In the genomic region with DNA sequence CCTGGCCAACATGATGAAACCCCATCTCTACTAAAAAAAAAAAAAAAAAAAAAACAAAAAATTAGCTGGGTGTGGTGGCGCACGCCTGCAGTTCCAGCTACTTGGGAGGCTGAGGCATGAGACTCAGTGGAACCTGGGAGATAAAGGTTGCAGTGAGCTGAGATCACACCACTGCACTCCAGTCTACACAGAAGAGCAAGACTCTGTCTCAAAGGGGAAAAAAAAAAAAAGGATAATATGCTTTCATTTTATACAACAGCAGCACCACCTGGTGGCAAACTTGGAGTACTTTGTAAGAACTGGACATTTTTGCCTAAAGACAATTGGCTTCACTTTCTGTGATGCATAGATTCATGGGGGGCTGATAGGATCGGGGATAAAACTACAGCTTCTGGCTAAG, we compare ENCODE assay signal across 8 cellular contexts. TPM values are rescaled to one million over a fixed set of nuclear protein-coding genes. Genes with fewer than 3 reads are reported as not detected.
DNase-seq lines count a peak whose midpoint lies in the region; ATAC-seq and TF ChIP-seq lines count a peak whose summit lies in the region.

No MANE protein-coding gene starts in this region.

- peak; percentile 69 for TF ChIP-seq CTCF in DOHH2 (IDR thresholded peaks at IDR 0.05; ENCODE audit: low read depth, low read length, poor library complexity, severe bottlenecking)
- peak; percentile 81 for TF ChIP-seq CTCF in Loucy (conservative IDR thresholded peaks at IDR 0.05; ENCODE audit: low read length)

- H3K4me1 ChIP-seq in DOHH2 (ENCODE audit: control insufficient read depth, low read length), result peaks cover 3% of the 10 kb centered on the region; the same call in 1 of the 2 replicates
- no peaks in the 10 kb centered on the region for H3K4me1 ChIP-seq in Loucy (ENCODE audit: insufficient read depth, low read length, poor library complexity, severe bottlenecking)

- H4K20me1 ChIP-seq in DOHH2 (ENCODE audit: control insufficient read depth, insufficient read depth, low read depth, low read length), result peaks cover 12% of the 10 kb centered on the region; the same call in 1 of the 2 replicates
- peaks cover 16% of the 10 kb centered on the region for H4K20me1 ChIP-seq in Loucy (ENCODE audit: insufficient read depth, low read length, poor library complexity, severe bottlenecking)

- H3K4me3 ChIP-seq in DOHH2 (ENCODE audit: low read length) (no peak overlapping the region), Loucy (ENCODE audit: low read length, poor library complexity, severe bottlenecking) (no peak overlapping the region), SK-N-MC (no peak overlapping the region)

- H3K79me2 ChIP-seq in DOHH2 (ENCODE audit: control insufficient read depth, low read length) (peaks cover 77% of the 10 kb centered on the region), Loucy (ENCODE audit: insufficient read depth, low read length) (peaks cover 17% of the 10 kb centered on the region; the same call in 1 of the 2 replicates)

- H3K36me3 ChIP-seq in DOHH2 (ENCODE audit: control insufficient read depth, low read length) (peaks cover 64% of the 10 kb centered on the region), Loucy (ENCODE audit: insufficient read depth, low read length) (peaks cover 23% of the 10 kb centered on the region; the same call in 1 of the 2 replicates), SK-N-MC (ENCODE audit: insufficient read depth, low read length) (peaks cover 23% of the 10 kb centered on the region; the same call in 1 of the 2 replicates)

- intact Hi-C loops in left ventricle myocardium superior (cut with micrococcal nuclease), result no loop called here

- H2AFZ ChIP-seq in Loucy (ENCODE audit: low read length), result no peak overlapping the region

- DNase-seq in SK-N-MC (ENCODE audit: low read depth, low spot score) (peak; percentile 16), left ventricle myocardium superior (no peak)
- DNase-seq in activated naive CD8-positive, alpha-beta T cell treated with anti-CD3 and anti-CD28 coated beads, Interleukin-2, amount 50 U/mL, for 16 hours (ENCODE audit: low read depth, low spot score), result peak; percentile 31
- peak; percentile 50 for DNase-seq in stimulated activated CD4-positive, alpha-beta T cell treated with anti-CD3 and anti-CD28 coated beads, Interleukin-12 subunit alpha, Interleukin-12 subunit beta, amount 100 ng/mL, for 4 hours

- H3K4me2 ChIP-seq in DOHH2 (ENCODE audit: low read length) (no peak overlapping the region), Loucy (ENCODE audit: low read depth, low read length, poor library complexity, severe bottlenecking) (no peak overlapping the region)

- H3K27me3 ChIP-seq in DOHH2 (ENCODE audit: control insufficient read depth, low read length), result no peaks in the 10 kb centered on the region
- no peaks in the 10 kb centered on the region for H3K27me3 ChIP-seq in Loucy (ENCODE audit: insufficient read depth, low read length, poor library complexity, severe bottlenecking)

- H3K9me3 ChIP-seq in DOHH2 (ENCODE audit: control insufficient read depth, insufficient read depth, low read length) (no peaks in the 10 kb centered on the region), Loucy (ENCODE audit: insufficient read depth, low read depth, low read length) (no peaks in the 10 kb centered on the region), SK-N-MC (ENCODE audit: low read depth, low read length) (no peaks in the 10 kb centered on the region)

- ATAC-seq in left ventricle myocardium superior (peak; percentile 47), HG03095 (IDR thresholded peaks at IDR 0.05; ENCODE audit: unreplicated experiment) (no peak), HG02852 (IDR thresholded peaks at IDR 0.05; ENCODE audit: unreplicated experiment) (no peak)

- H3F3A ChIP-seq in DOHH2 (ENCODE audit: control insufficient read depth, insufficient read depth) (peaks cover 13% of the 10 kb centered on the region), Loucy (ENCODE audit: low read depth) (no peaks in the 10 kb centered on the region; the same call in 1 of the 2 replicates)

- H3K9me2 ChIP-seq in DOHH2 (replicated peaks; ENCODE audit: control insufficient read depth, low read length) (no peaks in the 10 kb centered on the region), Loucy (replicated peaks; ENCODE audit: low read depth, low read length) (no peaks in the 10 kb centered on the region)

- H3K9ac ChIP-seq in Loucy (ENCODE audit: low read depth, low read length, poor library complexity, severe bottlenecking) (no peak overlapping the region), SK-N-MC (ENCODE audit: insufficient read length) (no peak overlapping the region)

- no peak overlapping the region for H3K27ac ChIP-seq in DOHH2 (ENCODE audit: low read depth, low read length)
- no peak overlapping the region for H3K27ac ChIP-seq in SK-N-MC

RNA-seq across cellular contexts. Expression of a gene that starts 8.5 kb away (rescaled TPM):
- total RNA-seq in left ventricle myocardium superior, result 51.7 TPM

RNA-seq across cellular contexts. Expression of a gene that starts 8.6 kb away (rescaled TPM):
- 32.3 TPM for total RNA-seq in left ventricle myocardium superior

RNA-seq across cellular contexts. Expression of a gene that starts 18.4 kb away (rescaled TPM):
- 0.67 TPM for total RNA-seq in left ventricle myocardium superior
